In the genomic region with DNA sequence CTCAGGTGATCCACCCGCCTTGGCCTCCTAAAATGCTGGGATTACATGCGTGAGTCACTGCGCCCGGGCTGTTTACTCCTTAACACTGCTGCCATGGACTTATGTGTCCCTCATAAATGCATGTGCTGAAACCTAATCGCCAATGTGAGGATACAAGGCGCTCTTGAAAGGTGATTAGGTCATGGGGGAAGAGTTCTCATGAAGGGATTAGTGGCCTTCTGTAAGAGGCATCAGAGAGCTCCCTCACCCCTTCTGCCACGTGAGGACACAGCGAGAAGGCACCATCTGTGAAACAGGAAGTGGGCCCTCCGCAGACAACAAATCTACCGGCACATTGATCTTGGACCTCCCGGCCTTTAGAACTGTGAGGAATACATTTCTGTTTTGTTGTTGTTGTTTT, we compare ENCODE assay signal across 1 cellular context.
TF ChIP-seq lines count a peak whose summit lies in the region.

No MANE protein-coding gene starts in this region.

TF ChIP-seq in A549, 52 proteins besides CTCF, POLR2A, EP300 and RAD21:
- TF ChIP-seq, protein P1, sequence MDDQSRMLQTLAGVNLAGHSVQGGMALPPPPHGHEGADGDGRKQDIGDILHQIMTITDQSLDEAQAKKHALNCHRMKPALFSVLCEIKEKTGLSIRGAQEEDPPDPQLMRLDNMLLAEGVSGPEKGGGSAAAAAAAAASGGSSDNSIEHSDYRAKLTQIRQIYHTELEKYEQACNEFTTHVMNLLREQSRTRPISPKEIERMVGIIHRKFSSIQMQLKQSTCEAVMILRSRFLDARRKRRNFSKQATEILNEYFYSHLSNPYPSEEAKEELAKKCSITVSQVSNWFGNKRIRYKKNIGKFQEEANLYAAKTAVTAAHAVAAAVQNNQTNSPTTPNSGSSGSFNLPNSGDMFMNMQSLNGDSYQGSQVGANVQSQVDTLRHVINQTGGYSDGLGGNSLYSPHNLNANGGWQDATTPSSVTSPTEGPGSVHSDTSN (IDR thresholded peaks at IDR 0.05), result no peak
- no peak for TF ChIP-seq JUN (IDR thresholded peaks at IDR 0.05)
- TF ChIP-seq, protein P2, sequence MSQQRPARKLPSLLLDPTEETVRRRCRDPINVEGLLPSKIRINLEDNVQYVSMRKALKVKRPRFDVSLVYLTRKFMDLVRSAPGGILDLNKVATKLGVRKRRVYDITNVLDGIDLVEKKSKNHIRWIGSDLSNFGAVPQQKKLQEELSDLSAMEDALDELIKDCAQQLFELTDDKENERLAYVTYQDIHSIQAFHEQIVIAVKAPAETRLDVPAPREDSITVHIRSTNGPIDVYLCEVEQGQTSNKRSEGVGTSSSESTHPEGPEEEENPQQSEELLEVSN (IDR thresholded peaks at IDR 0.05; ENCODE audit: borderline replicate concordance, low read depth), result no peak
- no peak for TF ChIP-seq MAZ (IDR thresholded peaks at IDR 0.05; ENCODE audit: borderline replicate concordance, low read depth, low read length)
- TF ChIP-seq RNF2 (IDR thresholded peaks at IDR 0.05; ENCODE audit: borderline replicate concordance, low read depth), result no peak
- no peak for TF ChIP-seq CHD2 (IDR thresholded peaks at IDR 0.05; ENCODE audit: low read length, partially characterized antibody)
- no peak for TF ChIP-seq GATA3 (IDR thresholded peaks at IDR 0.05; ENCODE audit: borderline replicate concordance)
- TF ChIP-seq PHF8 (IDR thresholded peaks at IDR 0.05; ENCODE audit: borderline replicate concordance, low read depth), result no peak
TF ChIP-seq in A549: peak in this region for 0.
